Comparison of ENCODE assay signal across 26 cellular contexts in the genomic region with DNA sequence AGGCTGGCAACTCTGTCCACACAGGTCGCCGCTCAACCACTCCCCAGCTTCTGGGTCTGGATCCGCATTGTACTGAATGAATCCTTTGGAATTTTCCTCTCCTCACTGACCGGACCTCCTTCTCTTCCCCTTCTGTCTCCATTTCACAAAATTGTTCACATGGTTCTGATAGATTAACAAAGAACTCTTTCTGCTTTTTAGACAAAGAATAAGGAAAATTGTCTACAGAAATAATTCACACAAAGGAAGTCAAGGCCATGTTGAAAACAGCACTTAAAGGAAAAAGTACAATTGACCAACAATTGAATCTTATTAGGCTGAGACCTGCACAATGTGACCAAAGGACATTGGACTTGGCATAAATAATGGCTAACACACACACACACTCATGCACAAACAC.
"Had no signal": no experiment of that assay in that cellular context is flagged by ENCODE, and none has a peak within 500 bp of the region (broad histone marks: within the 10 kb centered on the region; RNA-seq: fewer than 3 reads in every experiment).

No MANE protein-coding gene starts in this region.

- H3K27ac ChIP-seq: KMS-11, PC-9, RWPE1, VCaP had no signal

- H3K4me3 ChIP-seq: PC-9 had no signal

- DNase-seq: activated B cell treated with CpG ODN at 0.5 μM for 24 hours; activated CD4-positive, alpha-beta T cell treated with anti-CD3 and anti-CD28 coated beads for 48 hours; activated CD4-positive, CD25-positive, alpha-beta regulatory T cell treated with anti-CD3 and anti-CD28 coated beads, Interleukin-2, amount 50 U/mL, for 72 hours; activated CD8-positive, alpha-beta T cell treated with anti-CD3 and anti-CD28 coated beads for 36 hours; activated effector memory CD4-positive, alpha-beta T cell treated with anti-CD3 and anti-CD28 coated beads, Interleukin-2, amount 50 U/mL, for 16 hours; activated naive CD4-positive, alpha-beta T cell; activated naive CD4-positive, alpha-beta T cell treated with anti-CD3 and anti-CD28 coated beads, Interleukin-2, amount 50 U/mL, for 16 hours; activated naive CD8-positive, alpha-beta T cell treated with anti-CD3 and anti-CD28 coated beads for 36 hours; activated T-cell treated with anti-CD3 and anti-CD28 coated beads, Interleukin-2, amount 50 U/mL, for 1 hour; activated T-cell treated with anti-CD3 and anti-CD28 coated beads, Interleukin-2, amount 50 U/mL, for 72 hours; amniotic stem cell; aorta; NCI-H187; NCI-H2107; NCI-H2171; NCI-H510A; PC-9; SIG-M5; T-helper 1 cell; T-helper 2 cell; T-helper 9 cell had no signal

- H3K4me3 Mint-ChIP-seq: activated B cell treated with CpG ODN at 0.5 μM for 24 hours; activated CD8-positive, alpha-beta T cell treated with anti-CD3 and anti-CD28 coated beads for 36 hours; activated naive CD8-positive, alpha-beta T cell treated with anti-CD3 and anti-CD28 coated beads for 36 hours; activated T-cell treated with anti-CD3 and anti-CD28 coated beads, Interleukin-2, amount 50 U/mL, for 72 hours; activated T-helper 17 cell treated with anti-CD3 and anti-CD28 coated beads, Interleukin-2, amount 50 U/mL, for 72 hours had no signal

- ATAC-seq: activated CD8-positive, alpha-beta T cell treated with anti-CD3 and anti-CD28 coated beads for 36 hours; activated T-cell treated with anti-CD3 and anti-CD28 coated beads, Interleukin-2, amount 50 U/mL, for 72 hours; activated T-helper 17 cell treated with anti-CD3 and anti-CD28 coated beads, Interleukin-2, amount 50 U/mL, for 72 hours; SK-N-SH treated with all-trans-retinoic acid at 6 μM for 48 hours had no signal

- H3K4me1 Mint-ChIP-seq: activated B cell treated with CpG ODN at 0.5 μM for 24 hours; activated naive CD8-positive, alpha-beta T cell treated with anti-CD3 and anti-CD28 coated beads for 36 hours; activated T-helper 17 cell treated with anti-CD3 and anti-CD28 coated beads, Interleukin-2, amount 50 U/mL, for 72 hours had no signal

- H3K27ac Mint-ChIP-seq: activated B cell treated with CpG ODN at 0.5 μM for 24 hours; activated CD8-positive, alpha-beta T cell treated with anti-CD3 and anti-CD28 coated beads for 36 hours; activated naive CD8-positive, alpha-beta T cell treated with anti-CD3 and anti-CD28 coated beads for 36 hours; activated T-cell treated with anti-CD3 and anti-CD28 coated beads, Interleukin-2, amount 50 U/mL, for 72 hours; activated T-helper 17 cell treated with anti-CD3 and anti-CD28 coated beads, Interleukin-2, amount 50 U/mL, for 72 hours had no signal
